ENCODE assay signal across 11 cellular contexts in the genomic region with DNA sequence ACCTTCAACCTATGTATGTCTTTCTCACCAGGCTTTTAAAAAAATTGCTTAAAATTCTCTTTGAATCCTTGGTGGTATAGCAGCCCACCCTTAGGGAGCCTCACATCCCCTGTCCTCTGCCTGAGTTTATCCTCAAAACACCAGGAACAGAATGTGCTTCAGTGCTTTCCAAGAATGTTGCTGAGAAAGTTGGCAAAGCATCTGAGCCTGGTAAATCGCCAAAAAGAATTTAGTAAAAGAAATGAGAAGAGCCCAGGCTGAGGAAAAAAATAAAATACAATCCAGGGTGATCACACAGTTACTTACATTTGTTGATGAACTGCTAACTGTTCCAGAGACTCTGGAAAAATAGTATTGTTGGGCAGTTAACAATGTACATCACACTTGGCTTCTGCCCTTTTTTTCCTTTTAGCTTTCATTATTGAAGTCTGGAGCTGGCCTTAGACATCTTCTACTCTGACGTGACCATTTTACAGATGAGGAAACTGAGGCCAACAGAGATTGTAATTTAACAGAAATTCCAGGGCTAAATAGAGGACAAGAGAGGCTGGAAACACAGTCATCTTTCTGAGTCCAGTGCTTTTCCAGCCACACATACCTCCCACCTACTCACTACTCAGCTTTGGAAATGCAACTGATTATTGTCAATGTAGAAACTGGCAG.
DNase-seq lines count a peak whose midpoint lies in the region; ATAC-seq and TF ChIP-seq lines count a peak whose summit lies in the region.
"Had no signal": no experiment of that assay in that cellular context is flagged by ENCODE, and none has a peak within 500 bp of the region (broad histone marks: within the 10 kb centered on the region; RNA-seq: fewer than 3 reads in every experiment).

No MANE protein-coding gene starts in this region.

- H3K9me3 ChIP-seq in hepatocyte (ENCODE audit: low read depth) = no peaks in the 10 kb centered on the region
- H3K9me3 ChIP-seq in Karpas-422 (ENCODE audit: low read length) = no peaks in the 10 kb centered on the region

- H3K36me3 ChIP-seq in hepatocyte (replicated peaks; ENCODE audit: insufficient read depth, low read depth) (no peaks in the 10 kb centered on the region), Karpas-422 (ENCODE audit: insufficient read depth, low read length) (no peaks in the 10 kb centered on the region)

- H3K4me3 ChIP-seq in hepatocyte = no peak overlapping the region
- H3K4me3 ChIP-seq in Karpas-422 (ENCODE audit: low read length) = no peak overlapping the region

- peaks cover 27% of the 10 kb centered on the region for H3K4me1 ChIP-seq in hepatocyte (ENCODE audit: insufficient read depth)
- no peaks in the 10 kb centered on the region for H3K4me1 ChIP-seq in Karpas-422 (ENCODE audit: low read length)
- H3K4me1 ChIP-seq: parathyroid adenoma had no signal

- H3K9ac ChIP-seq in Karpas-422 (ENCODE audit: low read length) = no peak overlapping the region
- H3K9ac ChIP-seq: parathyroid adenoma had no signal

- 83% methylated on average over 2 of the region's 2 CpGs for WGBS in hepatocyte (ENCODE audit: low lambda C conversion rate, missing lambda C conversion rate)

- peak; percentile 40 for DNase-seq in AG20443 (ENCODE audit: low spot score)
- peak in 8 of 61 donors; percentile 1 to 19 (median 7) for DNase-seq in caudate nucleus (lab: John Stamatoyannopoulos, UW)
- peak; percentile 41 for DNase-seq in hepatocyte (ENCODE audit: low spot score)
- no peak for DNase-seq in sciatic nerve (ENCODE audit: low spot score)
- no peak for DNase-seq in activated CD4-positive, alpha-beta T cell treated with anti-CD3 and anti-CD28 coated beads for 4 hours
- DNase-seq in Karpas-422 = no peak
- DNase-seq: T-helper 17 cell had no signal

- no peaks in the 10 kb centered on the region for H4K20me1 ChIP-seq in hepatocyte (ENCODE audit: insufficient read depth, poor library complexity, severe bottlenecking)
- no peaks in the 10 kb centered on the region for H4K20me1 ChIP-seq in Karpas-422 (ENCODE audit: insufficient read depth, low read depth, low read length)

- intact Hi-C loops in sciatic nerve (cut with DNase I) = no loop called here

- H3K27ac ChIP-seq in caudate nucleus (ENCODE audit: low read depth, low read length) = peak overlapping the region; percentile 63
- peak overlapping the region; percentile 70 for H3K27ac ChIP-seq in hepatocyte
- H3K27ac ChIP-seq in Karpas-422 (ENCODE audit: low read length) = no peak overlapping the region
- H3K27ac ChIP-seq: HL-60, parathyroid adenoma had no signal

- no peaks in the 10 kb centered on the region for H3K9me2 ChIP-seq in hepatocyte (replicated peaks; ENCODE audit: insufficient read depth)
- no peaks in the 10 kb centered on the region for H3K9me2 ChIP-seq in Karpas-422 (replicated peaks; ENCODE audit: insufficient read depth, low read length)

- H3K27me3 ChIP-seq in hepatocyte = no peaks in the 10 kb centered on the region
- no peaks in the 10 kb centered on the region for H3K27me3 ChIP-seq in Karpas-422 (ENCODE audit: low read length)

- peak; percentile 88 for ATAC-seq in sciatic nerve
- ATAC-seq in HG02970 (IDR thresholded peaks at IDR 0.05; ENCODE audit: low FRiP score, unreplicated experiment) = no peak
- no peak for ATAC-seq in HG03432 (IDR thresholded peaks at IDR 0.05; ENCODE audit: unreplicated experiment)
- ATAC-seq: T-helper 17 cell had no signal

- H2AFZ ChIP-seq in hepatocyte = peak overlapping the region; percentile 47
- H2AFZ ChIP-seq in Karpas-422 (ENCODE audit: low read length) = no peak overlapping the region
- H2AFZ ChIP-seq: parathyroid adenoma had no signal

- no peaks in the 10 kb centered on the region for H3K79me2 ChIP-seq in hepatocyte
- no peaks in the 10 kb centered on the region for H3K79me2 ChIP-seq in Karpas-422 (ENCODE audit: low read length)
- H3K79me2 ChIP-seq: parathyroid adenoma had no signal

- H3K4me2 ChIP-seq in hepatocyte (peak overlapping the region; percentile 39), Karpas-422 (ENCODE audit: low read depth, low read length, poor library complexity, severe bottlenecking) (no peak overlapping the region)

- no peak for TF ChIP-seq CTCF in hepatocyte (IDR thresholded peaks at IDR 0.05; ENCODE audit: poor library complexity)

Comparison
In these comparisons a context has a peak if more than half of its experiments do, and no peak if none do; other contexts are left out.
1. DNase-seq: peak in AG20443 (single experiment) and hepatocyte (single experiment); none in sciatic nerve (single experiment), activated CD4-positive, alpha-beta T cell treated with anti-CD3 and anti-CD28 coated beads for 4 hours (0 of 2) and Karpas-422 (single experiment).